16 cellular contexts compared by ENCODE assay signal in genomic region chr4:2856266-2856665, GRCh38. TPM values are rescaled to one million over a fixed set of nuclear protein-coding genes. Genes with fewer than 3 reads are reported as not detected.
DNase-seq lines count a peak whose midpoint lies in the region; ATAC-seq and TF ChIP-seq lines count a peak whose summit lies in the region.
"Had no signal": no experiment of that assay in that cellular context is flagged by ENCODE, and none has a peak within 500 bp of the region (broad histone marks: within the 10 kb centered on the region; RNA-seq: fewer than 3 reads in every experiment).

No MANE protein-coding gene starts in this region.

- TF ChIP-seq POLR2A in erythroblast (IDR thresholded peaks at IDR 0.05; ENCODE audit: low read length): no peak

- CTCF ChIA-PET in activated CD8-positive, alpha-beta T cell treated with anti-CD3 and anti-CD28 coated beads for 36 hours (lab: Charles Lee): no interaction called here
- CTCF ChIA-PET in activated CD8-positive, alpha-beta T cell treated with anti-CD3 and anti-CD28 coated beads, Interleukin-2, amount 10 ng/mL, durations not matched to agents 7 days and 5 days (lab: Charles Lee): no interaction called here

- peaks cover 17% of the 10 kb centered on the region for H3K36me3 Mint-ChIP-seq in activated CD8-positive, alpha-beta T cell treated with anti-CD3 and anti-CD28 coated beads for 36 hours (ENCODE audit: low read depth)
- H3K36me3 Mint-ChIP-seq in activated CD8-positive, alpha-beta T cell treated with anti-CD3 and anti-CD28 coated beads, Interleukin-2, amount 10 ng/mL, durations not matched to agents 7 days and 5 days (ENCODE audit: low read depth): peaks cover 57% of the 10 kb centered on the region
- H3K36me3 Mint-ChIP-seq in CD4-positive, CD25-positive, alpha-beta regulatory T cell: peaks cover 17% of the 10 kb centered on the region
- H3K36me3 Mint-ChIP-seq in brain: peaks cover 54% of the 10 kb centered on the region
- peaks cover 15% of the 10 kb centered on the region for H3K36me3 Mint-ChIP-seq in natural killer cell treated with Interleukin-12 subunit alpha and Interleukin-12 subunit beta and Interleukin-15 and Interleukin-18, amount 100 ng/mL, for 72 hours

- peaks cover 11% of the 10 kb centered on the region for H3K36me3 ChIP-seq in CD4-positive, CD25-positive, alpha-beta regulatory T cell (ENCODE audit: control insufficient read depth, insufficient read depth, low read length)

- no peaks in the 10 kb centered on the region for H3K27me3 ChIP-seq in CD4-positive, CD25-positive, alpha-beta regulatory T cell (ENCODE audit: control insufficient read depth, insufficient read depth, low read length)
- H3K27me3 ChIP-seq: BLaER1 treated with 17β-estradiol and CSF1 and Interleukin-3, amounts not matched to agents 10 nM and 100 nM had no signal

- no peak for DNase-seq in activated CD8-positive, alpha-beta T cell treated with anti-CD3 and anti-CD28 coated beads for 36 hours
- DNase-seq in activated CD8-positive, alpha-beta T cell treated with anti-CD3 and anti-CD28 coated beads, Interleukin-2, amount 10 ng/mL, durations not matched to agents 7 days and 5 days: no peak
- no peak for DNase-seq in CD4-positive, CD25-positive, alpha-beta regulatory T cell
- no peak for DNase-seq in natural killer cell treated with Interleukin-12 subunit alpha and Interleukin-12 subunit beta and Interleukin-15 and Interleukin-18, amount 100 ng/mL, for 72 hours (ENCODE audit: low spot score)
- DNase-seq in activated CD4-positive, CD25-positive, alpha-beta regulatory T cell (lab: John Stamatoyannopoulos, UW): no peak
- DNase-seq in erythroblast (lab: John Stamatoyannopoulos, UW): no peak
- DNase-seq: 8988T, NCI-H1436, NCI-H2081, NCI-H510A treated with DMSO at 0.1 percent for 48 hours had no signal

- H3K4me3 Mint-ChIP-seq in activated CD8-positive, alpha-beta T cell treated with anti-CD3 and anti-CD28 coated beads for 36 hours: no peak overlapping the region
- no peak overlapping the region for H3K4me3 Mint-ChIP-seq in activated CD8-positive, alpha-beta T cell treated with anti-CD3 and anti-CD28 coated beads, Interleukin-2, amount 10 ng/mL, durations not matched to agents 7 days and 5 days
- peak overlapping the region in 2 of 4 donors; percentile 32 to 58 for H3K4me3 Mint-ChIP-seq in CD4-positive, CD25-positive, alpha-beta regulatory T cell
- H3K4me3 Mint-ChIP-seq in brain: no peak overlapping the region
- no peak overlapping the region for H3K4me3 Mint-ChIP-seq in natural killer cell treated with Interleukin-12 subunit alpha and Interleukin-12 subunit beta and Interleukin-15 and Interleukin-18, amount 100 ng/mL, for 72 hours

- no peaks in the 10 kb centered on the region for H3K9me3 ChIP-seq in CD4-positive, CD25-positive, alpha-beta regulatory T cell (ENCODE audit: control insufficient read depth in 2 of 2, low read length in 2 of 2)
- H3K9me3 ChIP-seq: BLaER1 treated with 17β-estradiol and CSF1 and Interleukin-3, amounts not matched to agents 10 nM and 100 nM; HAP-1 had no signal

- no peak overlapping the region for H3K27ac ChIP-seq in CD4-positive, CD25-positive, alpha-beta regulatory T cell (ENCODE audit: insufficient read depth, low read length, poor library complexity, severe bottlenecking)
- H3K27ac ChIP-seq: BLaER1 treated with 17β-estradiol and CSF1 and Interleukin-3, amounts not matched to agents 10 nM and 100 nM had no signal

- peak overlapping the region; percentile 55 for H3K27ac Mint-ChIP-seq in activated CD8-positive, alpha-beta T cell treated with anti-CD3 and anti-CD28 coated beads for 36 hours
- no peak overlapping the region for H3K27ac Mint-ChIP-seq in activated CD8-positive, alpha-beta T cell treated with anti-CD3 and anti-CD28 coated beads, Interleukin-2, amount 10 ng/mL, durations not matched to agents 7 days and 5 days
- H3K27ac Mint-ChIP-seq in CD4-positive, CD25-positive, alpha-beta regulatory T cell: peak overlapping the region; percentile 86 to 89 (median 86)
- peak overlapping the region in 3 of 5 experiments; percentile 43 to 62 (median 51) for H3K27ac Mint-ChIP-seq in brain
- peak overlapping the region; percentile 70 to 85 for H3K27ac Mint-ChIP-seq in natural killer cell treated with Interleukin-12 subunit alpha and Interleukin-12 subunit beta and Interleukin-15 and Interleukin-18, amount 100 ng/mL, for 72 hours

- TF ChIP-seq CTCF in activated CD8-positive, alpha-beta T cell treated with anti-CD3 and anti-CD28 coated beads for 36 hours (IDR thresholded peaks at IDR 0.05): no peak
- no peak for TF ChIP-seq CTCF in brain (conservative IDR thresholded peaks at IDR 0.05)

- H3K4me1 ChIP-seq in CD4-positive, CD25-positive, alpha-beta regulatory T cell (ENCODE audit: control insufficient read depth, insufficient read depth, low read length, poor library complexity, severe bottlenecking): peaks cover 69% of the 10 kb centered on the region

- intact Hi-C loops in activated CD8-positive, alpha-beta T cell treated with anti-CD3 and anti-CD28 coated beads for 36 hours (cut with micrococcal nuclease): no loop called here

- ATAC-seq in activated CD8-positive, alpha-beta T cell treated with anti-CD3 and anti-CD28 coated beads for 36 hours: no peak
- ATAC-seq in activated CD8-positive, alpha-beta T cell treated with anti-CD3 and anti-CD28 coated beads, Interleukin-2, amount 10 ng/mL, durations not matched to agents 7 days and 5 days: no peak
- no peak for ATAC-seq in CD4-positive, CD25-positive, alpha-beta regulatory T cell (ENCODE audit: low read depth in 2 of 2)
- no peak for ATAC-seq in natural killer cell treated with Interleukin-12 subunit alpha and Interleukin-12 subunit beta and Interleukin-15 and Interleukin-18, amount 100 ng/mL, for 72 hours
- no peak for ATAC-seq in GM21717 (IDR thresholded peaks at IDR 0.05; ENCODE audit: unreplicated experiment)
- ATAC-seq: GM12878, Panc1 had no signal

- no peak overlapping the region for H3K4me3 ChIP-seq in CD4-positive, CD25-positive, alpha-beta regulatory T cell (ENCODE audit: low read depth, low read length)
- H3K4me3 ChIP-seq: BLaER1 treated with 17β-estradiol and CSF1 and Interleukin-3, amounts not matched to agents 10 nM and 100 nM; GM12878; HAP-1 had no signal

- POLR2A ChIA-PET in activated CD8-positive, alpha-beta T cell treated with anti-CD3 and anti-CD28 coated beads for 36 hours (lab: Charles Lee): no interaction called here
- POLR2A ChIA-PET in activated CD8-positive, alpha-beta T cell treated with anti-CD3 and anti-CD28 coated beads, Interleukin-2, amount 10 ng/mL, durations not matched to agents 7 days and 5 days (lab: Charles Lee): interaction anchor here (0.9 kb wide), 1 partner anchor 18 kb away, joined by 3 read pairs; no protein-coding TSS in a partner anchor

- no peaks in the 10 kb centered on the region for H3K27me3 Mint-ChIP-seq in activated CD8-positive, alpha-beta T cell treated with anti-CD3 and anti-CD28 coated beads for 36 hours
- no peaks in the 10 kb centered on the region for H3K27me3 Mint-ChIP-seq in activated CD8-positive, alpha-beta T cell treated with anti-CD3 and anti-CD28 coated beads, Interleukin-2, amount 10 ng/mL, durations not matched to agents 7 days and 5 days (ENCODE audit: low read depth)
- H3K27me3 Mint-ChIP-seq in CD4-positive, CD25-positive, alpha-beta regulatory T cell: no peaks in the 10 kb centered on the region
- H3K27me3 Mint-ChIP-seq in brain: no peaks in the 10 kb centered on the region
- H3K27me3 Mint-ChIP-seq in natural killer cell treated with Interleukin-12 subunit alpha and Interleukin-12 subunit beta and Interleukin-15 and Interleukin-18, amount 100 ng/mL, for 72 hours: no peaks in the 10 kb centered on the region

- no peaks in the 10 kb centered on the region for H3K9me3 Mint-ChIP-seq in activated CD8-positive, alpha-beta T cell treated with anti-CD3 and anti-CD28 coated beads for 36 hours
- H3K9me3 Mint-ChIP-seq in activated CD8-positive, alpha-beta T cell treated with anti-CD3 and anti-CD28 coated beads, Interleukin-2, amount 10 ng/mL, durations not matched to agents 7 days and 5 days (ENCODE audit: insufficient read depth): no peaks in the 10 kb centered on the region
- no peaks in the 10 kb centered on the region for H3K9me3 Mint-ChIP-seq in CD4-positive, CD25-positive, alpha-beta regulatory T cell
- H3K9me3 Mint-ChIP-seq in brain: peaks cover 0 to 5% (median 0%) of the 10 kb centered on the region in 5 experiments
- H3K9me3 Mint-ChIP-seq in natural killer cell treated with Interleukin-12 subunit alpha and Interleukin-12 subunit beta and Interleukin-15 and Interleukin-18, amount 100 ng/mL, for 72 hours: no peaks in the 10 kb centered on the region

- peaks cover 71% of the 10 kb centered on the region for H3K4me1 Mint-ChIP-seq in activated CD8-positive, alpha-beta T cell treated with anti-CD3 and anti-CD28 coated beads for 36 hours (ENCODE audit: low read depth)
- H3K4me1 Mint-ChIP-seq in activated CD8-positive, alpha-beta T cell treated with anti-CD3 and anti-CD28 coated beads, Interleukin-2, amount 10 ng/mL, durations not matched to agents 7 days and 5 days (ENCODE audit: low read depth): peaks cover 61% of the 10 kb centered on the region
- H3K4me1 Mint-ChIP-seq in CD4-positive, CD25-positive, alpha-beta regulatory T cell: peaks cover 39 to 87% (median 57%) of the 10 kb centered on the region in 4 donors
- peaks cover 80% of the 10 kb centered on the region for H3K4me1 Mint-ChIP-seq in brain
- H3K4me1 Mint-ChIP-seq in natural killer cell treated with Interleukin-12 subunit alpha and Interleukin-12 subunit beta and Interleukin-15 and Interleukin-18, amount 100 ng/mL, for 72 hours (ENCODE audit: low read depth in 2 of 2): peaks cover 60 to 75% of the 10 kb centered on the region in 2 donors

RNA-seq across cellular contexts. Expression of gene ADD1, which starts 12.6 kb away (rescaled TPM):
- 100 to 1,000 TPM; 149 to 154 TPM for total RNA-seq in activated CD8-positive, alpha-beta T cell treated with anti-CD3 and anti-CD28 coated beads for 36 hours
- total RNA-seq in activated CD8-positive, alpha-beta T cell treated with anti-CD3 and anti-CD28 coated beads, Interleukin-2, amount 10 ng/mL, durations not matched to agents 7 days and 5 days: 100 to 1,000 TPM; 252 to 255 TPM
- 242 TPM for total RNA-seq in CD4-positive, CD25-positive, alpha-beta regulatory T cell
- polyA plus RNA-seq in CD4-positive, CD25-positive, alpha-beta regulatory T cell: 100 to 1,000 TPM; 142 to 151 (median 145) TPM
- 408 TPM for polyA plus RNA-seq in brain (ENCODE audit: insufficient read depth, low read depth, low replicate concordance)
- total RNA-seq in natural killer cell treated with Interleukin-12 subunit alpha and Interleukin-12 subunit beta and Interleukin-15 and Interleukin-18, amount 100 ng/mL, for 72 hours: 100 to 1,000 TPM; 259 to 291 TPM
